ENCODE assay signal across 18 cellular contexts in genomic region chr6:79600313-79601019, GRCh38. TPM values are rescaled to one million over a fixed set of nuclear protein-coding genes. Genes with fewer than 3 reads are reported as not detected.
DNase-seq lines count a peak whose midpoint lies in the region; ATAC-seq, FAIRE-seq and TF ChIP-seq lines count a peak whose summit lies in the region.
"Had no signal": no experiment of that assay in that cellular context is flagged by ENCODE, and none has a peak within 500 bp of the region (broad histone marks: within the 10 kb centered on the region; RNA-seq: fewer than 3 reads in every experiment).

No MANE protein-coding gene starts in this region.

- no peaks in the 10 kb centered on the region for H3K27me3 Mint-ChIP-seq in stimulated activated naive B cell treated with anti-CD40 and anti-IgM and Interleukin-4, amounts not matched to agents 10 μg/mL and 1 μg/mL and 100 μg/mL, for 72 hours
- H3K27me3 Mint-ChIP-seq: activated CD4-positive, alpha-beta T cell treated with anti-CD3 and anti-CD28 coated beads, Interleukin-2, amount 10 ng/mL, durations not matched to agents 7 days and 5 days had no signal

- TF ChIP-seq CTCF in C4-2B (conservative IDR thresholded peaks at IDR 0.05), result no peak
- TF ChIP-seq CTCF in HEK293 (tag by site-specific recombination; IDR thresholded peaks at IDR 0.05), result no peak
- no peak for TF ChIP-seq CTCF in osteoblast (IDR thresholded peaks at IDR 0.05; ENCODE audit: extremely low read depth, low read depth, low read length)

- DNase-seq in osteoblast (ENCODE audit: insufficient read length, low spot score, missing footprints) (no peak), pons (ENCODE audit: low spot score) (no peak), GM12892 (ENCODE audit: insufficient read length) (no peak)
- DNase-seq in stimulated activated naive B cell treated with anti-CD40 and anti-IgM and Interleukin-4, amounts not matched to agents 10 μg/mL and 1 μg/mL and 100 μg/mL, for 72 hours, result no peak
- DNase-seq: activated CD4-positive, alpha-beta T cell treated with anti-CD3 and anti-CD28 coated beads, Interleukin-2, amount 10 ng/mL, durations not matched to agents 7 days and 5 days; activated CD8-positive, alpha-beta memory T cell treated with anti-CD3 and anti-CD28 coated beads, Interleukin-2, amount 50 U/mL, for 4 hours; activated gamma-delta T cell; COR-L47; NCI-H1105 treated with DMSO at 0.1 percent for 48 hours; NCI-H2171; Peyer's patch; stimulated activated CD4-positive, alpha-beta T cell treated with anti-CD3 and anti-CD28 coated beads, Interleukin-4, amount 100 ng/mL, for 24 hours; substantia nigra had no signal

- no peak overlapping the region for H3K4me3 Mint-ChIP-seq in stimulated activated naive B cell treated with anti-CD40 and anti-IgM and Interleukin-4, amounts not matched to agents 10 μg/mL and 1 μg/mL and 100 μg/mL, for 72 hours
- H3K4me3 Mint-ChIP-seq: activated CD4-positive, alpha-beta T cell treated with anti-CD3 and anti-CD28 coated beads, Interleukin-2, amount 10 ng/mL, durations not matched to agents 7 days and 5 days had no signal

- no peak overlapping the region for H3K27ac Mint-ChIP-seq in stimulated activated naive B cell treated with anti-CD40 and anti-IgM and Interleukin-4, amounts not matched to agents 10 μg/mL and 1 μg/mL and 100 μg/mL, for 72 hours
- H3K27ac Mint-ChIP-seq: activated CD4-positive, alpha-beta T cell treated with anti-CD3 and anti-CD28 coated beads, Interleukin-2, amount 10 ng/mL, durations not matched to agents 7 days and 5 days had no signal

- FAIRE-seq in GM12892 (lab: Jason Lieb, UNC), result no peak

- no peaks in the 10 kb centered on the region for H3K4me1 Mint-ChIP-seq in stimulated activated naive B cell treated with anti-CD40 and anti-IgM and Interleukin-4, amounts not matched to agents 10 μg/mL and 1 μg/mL and 100 μg/mL, for 72 hours
- H3K4me1 Mint-ChIP-seq: activated CD4-positive, alpha-beta T cell treated with anti-CD3 and anti-CD28 coated beads, Interleukin-2, amount 10 ng/mL, durations not matched to agents 7 days and 5 days had no signal

- CTCF ChIA-PET in HEK293 (lab: Yijun Ruan, JAX), result interaction anchor here (0.6 to 1.6 kb wide), 3 partner anchors 29 to 375 kb away, joined by 3 to 8 read pairs (median 4); no protein-coding TSS in a partner anchor

- no peaks in the 10 kb centered on the region for H3K79me2 ChIP-seq in osteoblast (ENCODE audit: insufficient read depth, low read length)

- H3K36me3 ChIP-seq in HEK293 (ENCODE audit: control insufficient read depth in 2 of 2, insufficient read depth in 1 of 2, low read length in 2 of 2), result no peaks in the 10 kb centered on the region
- no peaks in the 10 kb centered on the region for H3K36me3 ChIP-seq in osteoblast (ENCODE audit: insufficient read depth, low read length)
- H3K36me3 ChIP-seq: Peyer's patch had no signal

- peak overlapping the region; percentile 32 for H3K4me2 ChIP-seq in osteoblast (ENCODE audit: insufficient read depth, low read length)

- H3K27ac ChIP-seq in C4-2B, result peak overlapping the region; percentile 58
- peak overlapping the region; percentile 35 for H3K27ac ChIP-seq in HEK293 (ENCODE audit: extremely low read depth, low read depth, low read length)
- peak overlapping the region; percentile 13 for H3K27ac ChIP-seq in cingulate gyrus (ENCODE audit: low read depth, low read length)
- no peak overlapping the region for H3K27ac ChIP-seq in osteoblast (ENCODE audit: low read depth, low read length)
- H3K27ac ChIP-seq: skin epidermis had no signal

- H3K9me3 ChIP-seq in HEK293 (ENCODE audit: control insufficient read depth, insufficient read depth, low read depth, low read length) (no peaks in the 10 kb centered on the region), osteoblast (ENCODE audit: low read depth, low read length) (no peaks in the 10 kb centered on the region)
- H3K9me3 ChIP-seq: Peyer's patch had no signal

- H3K9me3 Mint-ChIP-seq in stimulated activated naive B cell treated with anti-CD40 and anti-IgM and Interleukin-4, amounts not matched to agents 10 μg/mL and 1 μg/mL and 100 μg/mL, for 72 hours, result peaks cover 0 to 2% of the 10 kb centered on the region in 2 donors
- H3K9me3 Mint-ChIP-seq: activated CD4-positive, alpha-beta T cell treated with anti-CD3 and anti-CD28 coated beads, Interleukin-2, amount 10 ng/mL, durations not matched to agents 7 days and 5 days had no signal

- H3K27me3 ChIP-seq in osteoblast (ENCODE audit: insufficient read depth, low read length), result no peaks in the 10 kb centered on the region
- H3K27me3 ChIP-seq: Peyer's patch had no signal

- no peak overlapping the region for H2AFZ ChIP-seq in osteoblast (ENCODE audit: low read length)

- TF ChIP-seq POLR2A in GM12892 (IDR thresholded peaks at IDR 0.05; ENCODE audit: low read depth, low read length), result no peak

- no peaks in the 10 kb centered on the region for H4K20me1 ChIP-seq in osteoblast (ENCODE audit: insufficient read depth, low read length)

- H3K36me3 Mint-ChIP-seq in stimulated activated naive B cell treated with anti-CD40 and anti-IgM and Interleukin-4, amounts not matched to agents 10 μg/mL and 1 μg/mL and 100 μg/mL, for 72 hours, result no peaks in the 10 kb centered on the region

- H3K4me1 ChIP-seq in HEK293 (ENCODE audit: control insufficient read depth, insufficient read depth, low read length) (peaks cover 19% of the 10 kb centered on the region), osteoblast (ENCODE audit: insufficient read depth, low read length) (peaks cover 23% of the 10 kb centered on the region)
- H3K4me1 ChIP-seq: Peyer's patch had no signal

- no peak for ATAC-seq in stimulated activated naive B cell treated with anti-CD40 and anti-IgM and Interleukin-4, amounts not matched to agents 10 μg/mL and 1 μg/mL and 100 μg/mL, for 72 hours (replicated peaks)
- no peak for ATAC-seq in HG03039 (IDR thresholded peaks at IDR 0.05; ENCODE audit: unreplicated experiment)

- POLR2A ChIA-PET in HEK293 (lab: Yijun Ruan, JAX), result interaction anchor here (1.2 to 1.3 kb wide), 2 partner anchors 31 to 56 kb away, joined by 3 to 4 read pairs; partner anchors contain the start of gene SH3BGRL2

- H3K4me3 ChIP-seq in HEK293 (ENCODE audit: low read depth, low read length) (no peak overlapping the region), osteoblast (ENCODE audit: insufficient read depth, low read length) (no peak overlapping the region)
- H3K4me3 ChIP-seq: Peyer's patch, skin epidermis had no signal

TF ChIP-seq in HEK293, 187 proteins besides CTCF, POLR2A, EP300 and RAD21:
- TF ChIP-seq, protein P1, sequence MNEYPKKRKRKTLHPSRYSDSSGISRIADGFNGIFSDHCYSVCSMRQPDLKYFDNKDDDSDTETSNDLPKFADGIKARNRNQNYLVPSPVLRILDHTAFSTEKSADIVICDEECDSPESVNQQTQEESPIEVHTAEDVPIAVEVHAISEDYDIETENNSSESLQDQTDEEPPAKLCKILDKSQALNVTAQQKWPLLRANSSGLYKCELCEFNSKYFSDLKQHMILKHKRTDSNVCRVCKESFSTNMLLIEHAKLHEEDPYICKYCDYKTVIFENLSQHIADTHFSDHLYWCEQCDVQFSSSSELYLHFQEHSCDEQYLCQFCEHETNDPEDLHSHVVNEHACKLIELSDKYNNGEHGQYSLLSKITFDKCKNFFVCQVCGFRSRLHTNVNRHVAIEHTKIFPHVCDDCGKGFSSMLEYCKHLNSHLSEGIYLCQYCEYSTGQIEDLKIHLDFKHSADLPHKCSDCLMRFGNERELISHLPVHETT (tag by site-specific recombination; IDR thresholded peaks at IDR 0.05), result no peak
- TF ChIP-seq HOXD13 (CRISPR knock-in tag; IDR thresholded peaks at IDR 0.05; ENCODE audit: borderline replicate concordance), result no peak
- TF ChIP-seq, protein P2, sequence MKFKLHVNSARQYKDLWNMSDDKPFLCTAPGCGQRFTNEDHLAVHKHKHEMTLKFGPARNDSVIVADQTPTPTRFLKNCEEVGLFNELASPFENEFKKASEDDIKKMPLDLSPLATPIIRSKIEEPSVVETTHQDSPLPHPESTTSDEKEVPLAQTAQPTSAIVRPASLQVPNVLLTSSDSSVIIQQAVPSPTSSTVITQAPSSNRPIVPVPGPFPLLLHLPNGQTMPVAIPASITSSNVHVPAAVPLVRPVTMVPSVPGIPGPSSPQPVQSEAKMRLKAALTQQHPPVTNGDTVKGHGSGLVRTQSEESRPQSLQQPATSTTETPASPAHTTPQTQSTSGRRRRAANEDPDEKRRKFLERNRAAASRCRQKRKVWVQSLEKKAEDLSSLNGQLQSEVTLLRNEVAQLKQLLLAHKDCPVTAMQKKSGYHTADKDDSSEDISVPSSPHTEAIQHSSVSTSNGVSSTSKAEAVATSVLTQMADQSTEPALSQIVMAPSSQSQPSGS (tag by site-specific recombination; IDR thresholded peaks at IDR 0.05; ENCODE audit: low read depth), result peak; percentile 51; the same call in 1 of the 2 replicates
- no peak for TF ChIP-seq ZNF677 (tag by site-specific recombination; IDR thresholded peaks at IDR 0.05)
- TF ChIP-seq GFI1B (tag by site-specific recombination; IDR thresholded peaks at IDR 0.05), result no peak
- 0 out of 2 replicates have a peak, but pooled peaks have one; percentile 58 for TF ChIP-seq ZNF701 (tag by site-specific recombination; IDR thresholded peaks at IDR 0.05)

RNA-seq across cellular contexts. Expression of gene SH3BGRL2, which starts 30.7 kb away (rescaled TPM):
- total RNA-seq in osteoblast, result 2.2 and 2.7 TPM in 2 replicates
- polyA plus RNA-seq in GM12892 (2012; ENCODE audit: missing spikeins), result 0.19 TPM
